1 cellular context compared by ENCODE assay signal in genomic region chr19:40594657-40595077, GRCh38.
TF ChIP-seq lines count a peak whose summit lies in the region.

No MANE protein-coding gene starts in this region.

TF ChIP-seq in H1, 55 proteins besides CTCF, POLR2A, EP300 and RAD21:
- TF ChIP-seq CEBPB (IDR thresholded peaks at IDR 0.05; ENCODE audit: low read depth, low read length) = no peak
- TF ChIP-seq EZH2 (IDR thresholded peaks at IDR 0.05; ENCODE audit: low read depth, low read length, severe bottlenecking) = no peak
- TF ChIP-seq CHD1 (IDR thresholded peaks at IDR 0.05; ENCODE audit: low read depth, low read length) = no peak
- TF ChIP-seq ATF2 (IDR thresholded peaks at IDR 0.05; ENCODE audit: low read length) = no peak
- no peak for TF ChIP-seq JUN (IDR thresholded peaks at IDR 0.05; ENCODE audit: low read depth, low read length)
- TF ChIP-seq HDAC6 (IDR thresholded peaks at IDR 0.05; ENCODE audit: low read depth, low read length) = no peak
- no peak for TF ChIP-seq BCL11A (IDR thresholded peaks at IDR 0.05; ENCODE audit: low read depth in 2 of 2, low read length in 2 of 2)
- no peak for TF ChIP-seq SIN3A (conservative IDR thresholded peaks at IDR 0.05 in 1 of 2, IDR thresholded peaks at IDR 0.05 in 1 of 2; ENCODE audit: low read depth in 1 of 2, low read length in 2 of 2)
- TF ChIP-seq CBX8 (IDR thresholded peaks at IDR 0.05; ENCODE audit: borderline replicate concordance, low read depth, low read length) = no peak
